Comparison of ENCODE assay signal across 26 cellular contexts in the genomic region with DNA sequence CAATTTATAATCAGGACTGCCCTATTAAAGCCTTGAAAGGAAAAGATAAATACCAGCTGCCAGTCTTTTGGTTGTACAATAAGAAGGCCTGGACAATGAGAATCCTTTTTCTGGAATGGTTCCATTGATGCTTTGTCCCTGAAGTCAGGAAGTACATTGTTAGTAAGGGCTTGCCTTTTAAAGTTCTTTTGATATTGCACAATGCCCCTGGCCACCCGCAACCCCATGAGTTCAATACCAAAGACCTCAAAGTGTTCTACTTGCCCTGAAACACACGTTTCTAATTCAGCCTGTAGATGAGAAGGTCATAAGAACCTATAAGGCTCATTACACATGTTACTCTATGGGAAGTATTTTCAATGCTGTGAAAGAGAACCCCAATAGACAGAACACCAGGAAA.
"Had no signal": no experiment of that assay in that cellular context is flagged by ENCODE, and none has a peak within 500 bp of the region (broad histone marks: within the 10 kb centered on the region; RNA-seq: fewer than 3 reads in every experiment).

No MANE protein-coding gene starts in this region.

- H3K9me3 ChIP-seq: mucosa of descending colon, prostate gland, right atrium auricular region, sigmoid colon, thyroid gland, vagina had no signal

- H3K36me3 ChIP-seq: esophagus muscularis mucosa, heart right ventricle, left lung, prostate gland, right atrium auricular region, sigmoid colon, stomach, thyroid gland, vagina had no signal

- H3K36me3 Mint-ChIP-seq: mesothelial cell of epicardium; naive B cell; stimulated activated effector memory CD8-positive, alpha-beta T cell treated with anti-CD3 and anti-CD28 coated beads, Interleukin-12 subunit alpha, Interleukin-12 subunit beta, amount 100 ng/mL, for 72 hours had no signal

- H3K27ac ChIP-seq: dorsolateral prefrontal cortex, esophagus muscularis mucosa, foreskin keratinocyte, heart right ventricle, left lung, prostate gland, right atrium auricular region, sigmoid colon, stomach, thyroid gland, vagina had no signal

- H3K27me3 Mint-ChIP-seq: naive B cell had no signal

- H3K4me3 ChIP-seq: dorsolateral prefrontal cortex, esophagus muscularis mucosa, heart right ventricle, left lung, mucosa of descending colon, prostate gland, right atrium auricular region, sigmoid colon, stomach, thyroid gland, vagina had no signal

- H3K27ac Mint-ChIP-seq: mesothelial cell of epicardium; naive B cell; nephron; stimulated activated effector memory CD8-positive, alpha-beta T cell treated with anti-CD3 and anti-CD28 coated beads, Interleukin-12 subunit alpha, Interleukin-12 subunit beta, amount 100 ng/mL, for 72 hours had no signal

- H3K4me3 Mint-ChIP-seq: mesothelial cell of epicardium; naive B cell; nephron; stimulated activated effector memory CD8-positive, alpha-beta T cell treated with anti-CD3 and anti-CD28 coated beads, Interleukin-12 subunit alpha, Interleukin-12 subunit beta, amount 100 ng/mL, for 72 hours had no signal

- H3K4me1 ChIP-seq: esophagus muscularis mucosa, foreskin keratinocyte, heart right ventricle, left lung, prostate gland, right atrium auricular region, sigmoid colon, stomach, thyroid gland, vagina had no signal

- DNase-seq: dorsolateral prefrontal cortex; effector CD4-positive, alpha-beta T cell; foreskin keratinocyte; glutamatergic neuron; heart right ventricle; hippocampal formation; left cardiac atrium; left lung; mesenchymal stem cell; mucosa of descending colon; naive B cell; nucleus accumbens; sigmoid colon; stimulated activated CD4-positive, alpha-beta T cell treated with anti-CD3 and anti-CD28 coated beads, Interleukin-2, amount 100 ng/mL, for 24 hours; stimulated activated CD4-positive, alpha-beta T cell treated with anti-CD3 and anti-CD28 coated beads, Interleukin-4, amount 100 ng/mL, for 24 hours; stimulated activated naive CD4-positive, alpha-beta T cell treated with Interleukin-2 at 50 U/mL for 16 hours; stomach; thyroid gland; trophoblast cell had no signal

- H3K4me1 Mint-ChIP-seq: mesothelial cell of epicardium; naive B cell; nephron; stimulated activated effector memory CD8-positive, alpha-beta T cell treated with anti-CD3 and anti-CD28 coated beads, Interleukin-12 subunit alpha, Interleukin-12 subunit beta, amount 100 ng/mL, for 72 hours had no signal

- H3K27me3 ChIP-seq: dorsolateral prefrontal cortex, esophagus muscularis mucosa, foreskin keratinocyte, heart right ventricle, left lung, right atrium auricular region, sigmoid colon, stomach, thyroid gland, vagina had no signal
